In genomic region chr16:19853973-19854876, GRCh38 we compare ENCODE assay signal across 21 cellular contexts. TPM values are rescaled to one million over a fixed set of nuclear protein-coding genes. Genes with fewer than 3 reads are reported as not detected.
DNase-seq lines count a peak whose midpoint lies in the region; ATAC-seq and TF ChIP-seq lines count a peak whose summit lies in the region.
"Had no signal": no experiment of that assay in that cellular context is flagged by ENCODE, and none has a peak within 500 bp of the region (broad histone marks: within the 10 kb centered on the region; RNA-seq: fewer than 3 reads in every experiment).

No MANE protein-coding gene starts in this region.

- intact Hi-C loops in CD8-positive, alpha-beta T cell (cut with DNase I, micrococcal nuclease) = no loop called here

- H3K36me3 Mint-ChIP-seq in brain = peaks cover 42% of the 10 kb centered on the region
- H3K36me3 Mint-ChIP-seq in type B pancreatic cell = peaks cover 20% of the 10 kb centered on the region
- H3K36me3 Mint-ChIP-seq in CD8-positive, alpha-beta T cell = no peaks in the 10 kb centered on the region
- H3K36me3 Mint-ChIP-seq: activated naive CD8-positive, alpha-beta T cell treated with anti-CD3 and anti-CD28 coated beads, Interleukin-2, amount 10 ng/mL, durations not matched to agents 7 days and 5 days; CD4-positive, alpha-beta memory T cell had no signal

- H3K4me1 ChIP-seq in HUES64 (ENCODE audit: insufficient read depth, low read length) (peaks cover 43% of the 10 kb centered on the region), SK-N-SH (ENCODE audit: control insufficient read depth in 1 of 2, insufficient read depth in 2 of 2, low read depth in 1 of 2, low read length in 1 of 2) (no peaks in the 10 kb centered on the region; a peak in 1 of 4 replicates)
- no peaks in the 10 kb centered on the region for H3K4me1 ChIP-seq in CD8-positive, alpha-beta T cell (ENCODE audit: insufficient read depth, low read length)
- H3K4me1 ChIP-seq: right lobe of liver had no signal

- H4K20me1 ChIP-seq in SK-N-SH (ENCODE audit: insufficient read depth) = no peaks in the 10 kb centered on the region

- DNase-seq in ACHN (peak; percentile 11), medulla oblongata (ENCODE audit: extremely low spot score) (peak; percentile 53), type B pancreatic cell (ENCODE audit: extremely low spot score, unreplicated experiment) (no peak), SK-N-SH (no peak), iPS-NIHi11 (ENCODE audit: low spot score) (no peak)
- no peak for DNase-seq in CD8-positive, alpha-beta T cell
- DNase-seq: activated CD8-positive, alpha-beta memory T cell treated with anti-CD3 and anti-CD28 coated beads for 24 hours; activated naive CD8-positive, alpha-beta T cell treated with anti-CD3 and anti-CD28 coated beads, Interleukin-2, amount 10 ng/mL, durations not matched to agents 7 days and 5 days; CD4-positive, alpha-beta memory T cell; GOT3; KG1; NCI-H2227 treated with DMSO at 0.1 percent for 48 hours; right lobe of liver had no signal

- no peak for ATAC-seq in CD8-positive, alpha-beta T cell
- ATAC-seq: right lobe of liver had no signal

- H3K9me3 Mint-ChIP-seq in brain (no peaks in the 10 kb centered on the region), type B pancreatic cell (no peaks in the 10 kb centered on the region)
- no peaks in the 10 kb centered on the region for H3K9me3 Mint-ChIP-seq in CD8-positive, alpha-beta T cell
- H3K9me3 Mint-ChIP-seq: activated naive CD8-positive, alpha-beta T cell treated with anti-CD3 and anti-CD28 coated beads, Interleukin-2, amount 10 ng/mL, durations not matched to agents 7 days and 5 days; CD4-positive, alpha-beta memory T cell; T-helper 2 cell treated with Interferon-gamma antibody and Interleukin-4, amounts not matched to agents 5 μg/mL and 100 μg/mL, for 36 hours had no signal

- H3K9me3 ChIP-seq in HUES64 (ENCODE audit: insufficient read depth, low read depth, low read length) (no peaks in the 10 kb centered on the region), SK-N-SH (no peaks in the 10 kb centered on the region)
- no peaks in the 10 kb centered on the region for H3K9me3 ChIP-seq in CD8-positive, alpha-beta T cell (ENCODE audit: low read length)
- H3K9me3 ChIP-seq: breast epithelium, esophagus muscularis mucosa, neutrophil, right lobe of liver had no signal

- 25% methylated on average over 7 of the region's 7 CpGs for WGBS in HUES64
- 87% methylated on average over 5 of the region's 7 CpGs for WGBS in SK-N-SH (ENCODE audit: low lambda C conversion rate)

- H3K27ac Mint-ChIP-seq in brain (peak overlapping the region; percentile 89 to 96 (median 93)), type B pancreatic cell (no peak overlapping the region)
- no peak overlapping the region for H3K27ac Mint-ChIP-seq in CD8-positive, alpha-beta T cell
- H3K27ac Mint-ChIP-seq: activated naive CD8-positive, alpha-beta T cell treated with anti-CD3 and anti-CD28 coated beads, Interleukin-2, amount 10 ng/mL, durations not matched to agents 7 days and 5 days; CD4-positive, alpha-beta memory T cell; T-helper 2 cell treated with Interferon-gamma antibody and Interleukin-4, amounts not matched to agents 5 μg/mL and 100 μg/mL, for 36 hours had no signal

- H3K9ac ChIP-seq in HUES64 (ENCODE audit: low read depth, low read length) = no peak overlapping the region
- no peak overlapping the region for H3K9ac ChIP-seq in SK-N-SH

- H3K4me1 Mint-ChIP-seq in brain = peaks cover 89% of the 10 kb centered on the region
- H3K4me1 Mint-ChIP-seq in type B pancreatic cell (ENCODE audit: unreplicated experiment) = peaks cover 30% of the 10 kb centered on the region
- H3K4me1 Mint-ChIP-seq in CD8-positive, alpha-beta T cell (ENCODE audit: low read depth) = no peaks in the 10 kb centered on the region
- H3K4me1 Mint-ChIP-seq: activated naive CD8-positive, alpha-beta T cell treated with anti-CD3 and anti-CD28 coated beads, Interleukin-2, amount 10 ng/mL, durations not matched to agents 7 days and 5 days; CD4-positive, alpha-beta memory T cell had no signal

- H3K79me2 ChIP-seq in SK-N-SH (ENCODE audit: insufficient read depth) = no peaks in the 10 kb centered on the region

- no peak overlapping the region for H2AFZ ChIP-seq in SK-N-SH (ENCODE audit: low read depth)

- no peak for TF ChIP-seq RAD21 in SK-N-SH (IDR thresholded peaks at IDR 0.05; ENCODE audit: low read length)

- no peak overlapping the region for H3K4me2 ChIP-seq in SK-N-SH

- in situ Hi-C loops in ACHN (cut with HindIII; ENCODE audit: low pct_ligation_motif_present, low pct_unique_long_range_greater_than_20kb, low sequenced_read_pairs) = no loop called here

- no peak for TF ChIP-seq EP300 in SK-N-SH (IDR thresholded peaks at IDR 0.05; ENCODE audit: borderline replicate concordance in 1 of 2, low read depth in 1 of 2, low read length in 1 of 2)

- CTCF ChIA-PET in SK-N-SH (lab: Yijun Ruan, JAX) = no interaction called here
- CTCF ChIA-PET in CD8-positive, alpha-beta T cell (lab: Charles Lee) = no interaction called here

- peaks cover 20% of the 10 kb centered on the region for H3K36me3 ChIP-seq in HUES64 (ENCODE audit: insufficient read depth, low read length)
- H3K36me3 ChIP-seq in SK-N-SH (replicated peaks in 1 of 2; ENCODE audit: control insufficient read depth in 1 of 2, insufficient read depth in 2 of 2, low read length in 1 of 2) = no peaks in the 10 kb centered on the region
- no peaks in the 10 kb centered on the region for H3K36me3 ChIP-seq in CD8-positive, alpha-beta T cell (ENCODE audit: insufficient read depth, low read length)
- H3K36me3 ChIP-seq: breast epithelium, neutrophil, right lobe of liver had no signal

- no peak for TF ChIP-seq CTCF in brain (conservative IDR thresholded peaks at IDR 0.05)
- TF ChIP-seq CTCF in type B pancreatic cell (conservative IDR thresholded peaks at IDR 0.05) = no peak
- TF ChIP-seq CTCF in SK-N-SH (IDR thresholded peaks at IDR 0.05) = no peak
- TF ChIP-seq CTCF in CD8-positive, alpha-beta T cell (IDR thresholded peaks at IDR 0.05) = no peak

- H3K4me3 Mint-ChIP-seq in brain = no peak overlapping the region
- no peak overlapping the region for H3K4me3 Mint-ChIP-seq in type B pancreatic cell
- no peak overlapping the region for H3K4me3 Mint-ChIP-seq in CD8-positive, alpha-beta T cell
- H3K4me3 Mint-ChIP-seq: activated naive CD8-positive, alpha-beta T cell treated with anti-CD3 and anti-CD28 coated beads, Interleukin-2, amount 10 ng/mL, durations not matched to agents 7 days and 5 days; CD4-positive, alpha-beta memory T cell; T-helper 2 cell treated with Interferon-gamma antibody and Interleukin-4, amounts not matched to agents 5 μg/mL and 100 μg/mL, for 36 hours had no signal

- H3K9me2 ChIP-seq in SK-N-SH = no peaks in the 10 kb centered on the region

- POLR2A ChIA-PET in SK-N-SH (lab: Yijun Ruan, JAX) = no interaction called here
- POLR2A ChIA-PET in CD8-positive, alpha-beta T cell (lab: Charles Lee) = no interaction called here

- no peaks in the 10 kb centered on the region for H3F3A ChIP-seq in SK-N-SH (replicated peaks; ENCODE audit: insufficient read depth)

- H3K27me3 ChIP-seq in HUES64 (ENCODE audit: insufficient read depth, low read length) = no peaks in the 10 kb centered on the region
- H3K27me3 ChIP-seq in SK-N-SH (ENCODE audit: insufficient read depth) = no peaks in the 10 kb centered on the region
- H3K27me3 ChIP-seq in CD8-positive, alpha-beta T cell (ENCODE audit: insufficient read depth, low read length) = no peaks in the 10 kb centered on the region
- H3K27me3 ChIP-seq: breast epithelium, esophagus muscularis mucosa, neutrophil, right lobe of liver had no signal

- H3K4me3 ChIP-seq in HUES64 (ENCODE audit: low read length) = no peak overlapping the region
- H3K4me3 ChIP-seq in SK-N-SH (ENCODE audit: low read depth in 2 of 2, low read length in 1 of 2) = no peak overlapping the region
- no peak overlapping the region for H3K4me3 ChIP-seq in CD8-positive, alpha-beta T cell (ENCODE audit: low read depth, low read length)
- H3K4me3 ChIP-seq: breast epithelium, esophagus muscularis mucosa, right lobe of liver had no signal

- H3K27me3 Mint-ChIP-seq in brain (no peaks in the 10 kb centered on the region), type B pancreatic cell (no peaks in the 10 kb centered on the region)
- peaks cover 3% of the 10 kb centered on the region for H3K27me3 Mint-ChIP-seq in CD8-positive, alpha-beta T cell (ENCODE audit: low read depth)

- H3K27ac ChIP-seq in HUES64 (ENCODE audit: low read depth, low read length) (peak overlapping the region; percentile 30; the same call in 1 of the 2 replicates), SK-N-SH (ENCODE audit: low read depth in 2 of 2, low read length in 1 of 2) (no peak overlapping the region)
- no peak overlapping the region for H3K27ac ChIP-seq in CD8-positive, alpha-beta T cell (ENCODE audit: low read depth, low read length)
- H3K27ac ChIP-seq: esophagus muscularis mucosa, HL-60, neutrophil, right lobe of liver had no signal

RNA-seq across cellular contexts. Expression of gene GPRC5B, which starts 30.4 kb away (rescaled TPM):
- polyA plus RNA-seq in HUES64 (2013, experiment 1 of 2) = 67.1 TPM
- polyA plus RNA-seq in HUES64 (2013, experiment 2 of 2) = 63.2 TPM
- 351 TPM for polyA plus RNA-seq in brain (ENCODE audit: insufficient read depth, low read depth, low replicate concordance)
- total RNA-seq in type B pancreatic cell (ENCODE audit: low replicate concordance) = 25.8 and 53.8 TPM in 2 replicates
- polyA plus RNA-seq in SK-N-SH (2012; rRNA removed) = 1.1 TPM in 2 replicates
- polyA plus RNA-seq in SK-N-SH (2012; cell fraction: cytosol; rRNA removed) = 1.0 and 1.1 TPM in 2 replicates
- polyA plus RNA-seq in SK-N-SH (2012; cell fraction: nucleus; rRNA removed) = 1.0 and 1.3 TPM in 2 replicates
- under 1 TPM; 0.19 to 0.43 TPM for total RNA-seq in CD8-positive, alpha-beta T cell
- total RNA-seq: CD4-positive, alpha-beta memory T cell; OCI-LY7 had no signal

Comparison
In these comparisons a context has a peak if more than half of its experiments do, and no peak if none do; other contexts are left out.
1. DNase-seq: peak in ACHN (single experiment) and medulla oblongata (single experiment); none in type B pancreatic cell (single experiment), SK-N-SH (single experiment), CD8-positive, alpha-beta T cell (0 of 7) and iPS-NIHi11 (single experiment).
2. H3K27ac Mint-ChIP-seq: peak in brain (5 of 5); none in type B pancreatic cell (single experiment) and CD8-positive, alpha-beta T cell (single experiment).
3. RNA of gene GPRC5B, which starts 30.4 kb away (total RNA-seq): 25.8 to 53.8 TPM in type B pancreatic cell; 0.19 to 0.43 TPM in CD8-positive, alpha-beta T cell; every median in the first group is over 10 times any median in the second.